In genomic region chr4:101019941-101020401, GRCh38 we compare ENCODE assay signal across 9 cellular contexts.
DNase-seq lines count a peak whose midpoint lies in the region; ATAC-seq, FAIRE-seq and TF ChIP-seq lines count a peak whose summit lies in the region.
"Had no signal": no experiment of that assay in that cellular context is flagged by ENCODE, and none has a peak within 500 bp of the region (broad histone marks: within the 10 kb centered on the region; RNA-seq: fewer than 3 reads in every experiment).

No MANE protein-coding gene starts in this region.

- no peak for TF ChIP-seq POLR2A in GM12891 (IDR thresholded peaks at IDR 0.05; ENCODE audit: low read depth, low read length)

- H3K27me3 ChIP-seq in GM23338 (ENCODE audit: insufficient read depth): no peaks in the 10 kb centered on the region
- no peaks in the 10 kb centered on the region for H3K27me3 ChIP-seq in BE2C

- H3K4me2 ChIP-seq in GM23338: no peak overlapping the region

- no peak for FAIRE-seq in GM12891 (lab: Jason Lieb, UNC)

- peak overlapping the region; percentile 75 for H3K27ac ChIP-seq in GM23338 (ENCODE audit: low read depth)

- TF ChIP-seq CTCF in GM23338 (conservative IDR thresholded peaks at IDR 0.05; ENCODE audit: low read depth in 2 of 2) (no peak), LNCaP clone FGC (IDR thresholded peaks at IDR 0.05; ENCODE audit: control insufficient read depth, extremely low read depth, insufficient read depth) (no peak), BE2C (IDR thresholded peaks at IDR 0.05; ENCODE audit: low read depth, low read length) (no peak)

- H3K27me3 Mint-ChIP-seq in GM23338 (ENCODE audit: insufficient read depth, low read depth, poor library complexity): peaks cover 7% of the 10 kb centered on the region

- no peak overlapping the region for H2AFZ ChIP-seq in GM23338

- no peaks in the 10 kb centered on the region for H4K20me1 ChIP-seq in GM23338 (replicated peaks; ENCODE audit: insufficient read depth)

- H3K4me1 ChIP-seq in GM23338 (ENCODE audit: insufficient read depth) (peaks cover 29% of the 10 kb centered on the region), BE2C (no peaks in the 10 kb centered on the region)

- no peaks in the 10 kb centered on the region for H3K9me3 ChIP-seq in BE2C
- H3K9me3 ChIP-seq: thoracic aorta had no signal

- H3K36me3 Mint-ChIP-seq in GM23338 (ENCODE audit: low read depth): peaks cover 13% of the 10 kb centered on the region

- H3K4me3 Mint-ChIP-seq in GM23338: no peak overlapping the region

- 0 out of 2 replicates have a peak, but pooled peaks cover 5% of the 10 kb centered on the region for H3K9me2 ChIP-seq in GM23338 (ENCODE audit: insufficient read depth)

- H3K36me3 ChIP-seq in GM23338 (ENCODE audit: insufficient read depth): no peaks in the 10 kb centered on the region
- no peaks in the 10 kb centered on the region for H3K36me3 ChIP-seq in BE2C
- H3K36me3 ChIP-seq: thoracic aorta had no signal

- H3K4me3 ChIP-seq in GM23338: no peak overlapping the region
- H3K4me3 ChIP-seq in LNCaP clone FGC (ENCODE audit: low read depth, low read length): no peak overlapping the region
- no peak overlapping the region for H3K4me3 ChIP-seq in BE2C (ENCODE audit: low read depth, low read length)
- H3K4me3 ChIP-seq: thoracic aorta had no signal

- H3K9me3 Mint-ChIP-seq in GM23338: peaks cover 3% of the 10 kb centered on the region

- peak overlapping the region; percentile 61 for H3K27ac Mint-ChIP-seq in GM23338

- ATAC-seq in GM18508 (IDR thresholded peaks at IDR 0.05; ENCODE audit: insufficient read depth, unreplicated experiment): peak; percentile 57
- peak; percentile 47 for ATAC-seq in GM23338
- peak; percentile 78 for ATAC-seq in esophagus mucosa

- no peaks in the 10 kb centered on the region for H3K79me2 ChIP-seq in GM23338 (replicated peaks; ENCODE audit: insufficient read depth)

- H3F3A ChIP-seq in GM23338 (replicated peaks; ENCODE audit: low read depth): no peaks in the 10 kb centered on the region

- H3K4me1 Mint-ChIP-seq in GM23338: peaks cover 32% of the 10 kb centered on the region

- peak; percentile 15 for DNase-seq in GM23338 (ENCODE audit: low spot score)
- DNase-seq in LNCaP clone FGC (ENCODE audit: low read depth): peak; percentile 27
- no peak for DNase-seq in stimulated activated naive CD4-positive, alpha-beta T cell treated with Interleukin-2 at 50 U/mL for 16 hours (lab: John Stamatoyannopoulos, UW)
- no peak for DNase-seq in BE2C
- no peak for DNase-seq in GM12891 (ENCODE audit: insufficient read length, low spot score)
- DNase-seq in NCI-H1417 (lab: John Stamatoyannopoulos, UW): no peak

TF ChIP-seq in GM23338, 12 proteins besides CTCF, POLR2A, EP300 and RAD21:
- TF ChIP-seq STAT1 (IDR thresholded peaks at IDR 0.05; ENCODE audit: unreplicated experiment) (no peak), ZNF114 (CRISPR knock-in tag; IDR thresholded peaks at IDR 0.05) (no peak), ETS1 (IDR thresholded peaks at IDR 0.05) (no peak), JUNB (IDR thresholded peaks at IDR 0.05; ENCODE audit: unreplicated experiment) (no peak), EZH2phosphoT487 (IDR thresholded peaks at IDR 0.05; ENCODE audit: unreplicated experiment) (no peak)

TF ChIP-seq in GM12891, 5 proteins besides CTCF, POLR2A, EP300 and RAD21:
- TF ChIP-seq PAX5 (IDR thresholded peaks at IDR 0.05; ENCODE audit: insufficient read depth, low read length, severe bottlenecking) (no peak), POLR2AphosphoS5 (IDR thresholded peaks at IDR 0.05; ENCODE audit: low read depth, low read length) (no peak), SPI1 (IDR thresholded peaks at IDR 0.05; ENCODE audit: low read depth, low read length) (no peak), TAF1 (IDR thresholded peaks at IDR 0.05; ENCODE audit: low read depth, low read length) (no peak), POU2F2 (IDR thresholded peaks at IDR 0.05; ENCODE audit: low read depth, low read length) (no peak)

Comparison
In these comparisons a context has a peak if more than half of its experiments do, and no peak if none do; other contexts are left out.
1. DNase-seq: peak in GM23338 (single experiment) and LNCaP clone FGC (single experiment); none in stimulated activated naive CD4-positive, alpha-beta T cell treated with Interleukin-2 at 50 U/mL for 16 hours (single experiment), BE2C (single experiment), GM12891 (single experiment) and NCI-H1417 (0 of 3).
2. Peak in every context shown above with its lines, with median percentiles within 50 percentile points of each other: ATAC-seq.